2 cellular contexts compared by ENCODE assay signal in the genomic region with DNA sequence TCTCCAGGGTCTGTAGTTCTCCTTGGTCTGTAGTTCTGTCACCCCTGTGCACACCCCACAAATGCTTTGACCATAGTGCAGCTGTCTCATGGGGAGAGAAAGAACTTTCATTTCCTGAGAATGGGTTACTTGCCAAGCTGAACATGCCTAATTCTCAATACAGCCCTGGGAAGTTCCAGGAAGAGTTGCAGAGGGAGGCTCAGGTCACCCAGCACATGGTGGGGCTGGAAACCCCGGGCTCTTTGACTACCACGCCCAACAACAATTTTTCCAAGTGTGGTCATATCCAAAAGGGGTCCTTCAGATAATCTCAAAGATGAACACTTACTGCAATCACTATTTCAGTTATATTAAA.
TF ChIP-seq lines count a peak whose summit lies in the region.

No MANE protein-coding gene starts in this region.

TF ChIP-seq in SK-N-SH, 30 proteins besides CTCF, POLR2A, EP300 and RAD21 (continued from another document):
- TF ChIP-seq, protein P1, sequence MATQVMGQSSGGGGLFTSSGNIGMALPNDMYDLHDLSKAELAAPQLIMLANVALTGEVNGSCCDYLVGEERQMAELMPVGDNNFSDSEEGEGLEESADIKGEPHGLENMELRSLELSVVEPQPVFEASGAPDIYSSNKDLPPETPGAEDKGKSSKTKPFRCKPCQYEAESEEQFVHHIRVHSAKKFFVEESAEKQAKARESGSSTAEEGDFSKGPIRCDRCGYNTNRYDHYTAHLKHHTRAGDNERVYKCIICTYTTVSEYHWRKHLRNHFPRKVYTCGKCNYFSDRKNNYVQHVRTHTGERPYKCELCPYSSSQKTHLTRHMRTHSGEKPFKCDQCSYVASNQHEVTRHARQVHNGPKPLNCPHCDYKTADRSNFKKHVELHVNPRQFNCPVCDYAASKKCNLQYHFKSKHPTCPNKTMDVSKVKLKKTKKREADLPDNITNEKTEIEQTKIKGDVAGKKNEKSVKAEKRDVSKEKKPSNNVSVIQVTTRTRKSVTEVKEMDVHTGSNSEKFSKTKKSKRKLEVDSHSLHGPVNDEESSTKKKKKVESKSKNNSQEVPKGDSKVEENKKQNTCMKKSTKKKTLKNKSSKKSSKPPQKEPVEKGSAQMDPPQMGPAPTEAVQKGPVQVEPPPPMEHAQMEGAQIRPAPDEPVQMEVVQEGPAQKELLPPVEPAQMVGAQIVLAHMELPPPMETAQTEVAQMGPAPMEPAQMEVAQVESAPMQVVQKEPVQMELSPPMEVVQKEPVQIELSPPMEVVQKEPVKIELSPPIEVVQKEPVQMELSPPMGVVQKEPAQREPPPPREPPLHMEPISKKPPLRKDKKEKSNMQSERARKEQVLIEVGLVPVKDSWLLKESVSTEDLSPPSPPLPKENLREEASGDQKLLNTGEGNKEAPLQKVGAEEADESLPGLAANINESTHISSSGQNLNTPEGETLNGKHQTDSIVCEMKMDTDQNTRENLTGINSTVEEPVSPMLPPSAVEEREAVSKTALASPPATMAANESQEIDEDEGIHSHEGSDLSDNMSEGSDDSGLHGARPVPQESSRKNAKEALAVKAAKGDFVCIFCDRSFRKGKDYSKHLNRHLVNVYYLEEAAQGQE (IDR thresholded peaks at IDR 0.05; ENCODE audit: low read depth, low read length), result no peak
- TF ChIP-seq POLR2AphosphoS5 (IDR thresholded peaks at IDR 0.05; ENCODE audit: low read depth, low read length), result no peak

TF ChIP-seq in SK-N-SH treated with all-trans-retinoic acid at 6 μM for 48 hours, 23 proteins besides CTCF, POLR2A, EP300 and RAD21 (continued from another document):
- no peak for TF ChIP-seq ZC3H10 (CRISPR knock-in tag; IDR thresholded peaks at IDR 0.05)
